ENCODE assay signal across 1 cellular context in genomic region chr1:6783956-6784559, GRCh38.
A peak's percentile ranks its signal among the peaks of the same experiment; 100 is the strongest.
TF ChIP-seq lines count a peak whose summit lies in the region.

No MANE protein-coding gene starts in this region.

TF ChIP-seq in K562, 482 proteins besides CTCF, POLR2A, EP300 and RAD21 (continued from another document):
- peak; percentile 19 for TF ChIP-seq MAX (CRISPR knock-in tag; IDR thresholded peaks at IDR 0.05)
- TF ChIP-seq HMG20A (CRISPR knock-in tag; conservative IDR thresholded peaks at IDR 0.05), result no peak
- TF ChIP-seq TCFL5 (CRISPR knock-in tag; conservative IDR thresholded peaks at IDR 0.05), result no peak
- TF ChIP-seq MTA1 (IDR thresholded peaks at IDR 0.05; ENCODE audit: borderline replicate concordance), result no peak
- TF ChIP-seq KAT8 (IDR thresholded peaks at IDR 0.05; ENCODE audit: low read depth), result no peak
- TF ChIP-seq ZNF778 (CRISPR knock-in tag; IDR thresholded peaks at IDR 0.05), result no peak
- no peak for TF ChIP-seq AFF1 (IDR thresholded peaks at IDR 0.05; ENCODE audit: low read depth in 1 of 2, partially characterized antibody in 2 of 2)
- TF ChIP-seq ZBTB7A (IDR thresholded peaks at IDR 0.05; ENCODE audit: borderline replicate concordance, control insufficient read depth, low read depth, low read length), result peak; percentile 14; the same call in 1 of the 2 replicates
- TF ChIP-seq THAP12 (CRISPR knock-in tag; IDR thresholded peaks at IDR 0.05), result no peak
